Comparison of ENCODE assay signal across 34 cellular contexts in the genomic region with DNA sequence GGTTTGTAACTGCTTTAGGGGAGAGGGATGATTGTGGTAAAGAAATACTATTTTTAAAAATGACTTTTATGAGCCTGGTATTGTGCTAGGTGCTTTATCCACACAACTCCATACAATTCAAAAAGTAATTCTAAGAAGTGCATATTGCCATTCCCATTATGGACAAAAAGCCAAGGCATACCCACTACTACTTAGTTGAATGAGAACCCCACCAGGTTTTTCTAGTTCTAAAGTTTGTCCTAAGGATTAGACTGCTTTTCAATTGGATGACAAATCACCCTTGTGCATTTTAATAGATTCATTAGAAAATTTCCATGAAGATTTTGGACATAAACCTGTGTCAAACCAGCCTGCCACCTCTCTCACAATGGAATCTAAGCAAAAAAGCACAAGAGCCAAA.
"Had no signal": no experiment of that assay in that cellular context is flagged by ENCODE, and none has a peak within 500 bp of the region (broad histone marks: within the 10 kb centered on the region; RNA-seq: fewer than 3 reads in every experiment).

No MANE protein-coding gene starts in this region.

- H3K4me3 Mint-ChIP-seq: activated B cell treated with CpG ODN at 0.5 μM for 24 hours; activated CD4-positive, alpha-beta memory T cell treated with anti-CD3 and anti-CD28 coated beads for 36 hours; activated CD4-positive, alpha-beta T cell treated with anti-CD3 and anti-CD28 coated beads, Interleukin-2, amount 10 ng/mL, durations not matched to agents 24 days and 14 days; activated CD8-positive, alpha-beta T cell treated with anti-CD3 and anti-CD28 coated beads for 36 hours; activated naive CD4-positive, alpha-beta T cell treated with anti-CD3 and anti-CD28 coated beads for 36 hours; activated naive CD8-positive, alpha-beta T cell treated with anti-CD3 and anti-CD28 coated beads for 36 hours; activated T-cell treated with anti-CD3 and anti-CD28 coated beads, Interleukin-2, amount 50 U/mL, for 4 hours; activated T-cell treated with anti-CD3 and anti-CD28 coated beads, Interleukin-2, amount 50 U/mL, for 72 hours; activated T-helper 1 cell treated with anti-CD3 and anti-CD28 coated beads, Interleukin-12 subunit alpha, Interleukin-12 subunit beta, Interleukin-2, Interleukin-4 antibody, amounts not matched to agents 30 ng/mL and 10 ng/mL and 1 ng/mL, durations not matched to agents 14 hours and 24 hours and 36 hours; activated T-helper 17 cell treated with anti-CD3 and anti-CD28 coated beads, Interleukin-2, amount 50 U/mL, for 72 hours; T-helper 1 cell treated with Interleukin-12 subunit alpha and Interleukin-12 subunit beta and Interleukin-4 antibody, amounts not matched to agents 30 μg/mL and 1 μg/mL, for 36 hours; T-helper 2 cell treated with Interferon-gamma antibody and Interleukin-4, amounts not matched to agents 5 μg/mL and 100 μg/mL, for 36 hours had no signal

- H3K27ac ChIP-seq: adrenal gland, body of pancreas, brain microvascular endothelial cell, breast epithelium, VCaP had no signal

- H3K4me3 ChIP-seq: adrenal gland, body of pancreas, breast epithelium had no signal

- H3K36me3 ChIP-seq: adrenal gland, brain microvascular endothelial cell, breast epithelium had no signal

- ATAC-seq: activated CD8-positive, alpha-beta T cell treated with anti-CD3 and anti-CD28 coated beads for 36 hours; activated naive CD4-positive, alpha-beta T cell treated with anti-CD3 and anti-CD28 coated beads, Interleukin-2, amount 50 U/mL, for 72 hours; activated T-cell treated with anti-CD3 and anti-CD28 coated beads, Interleukin-2, amount 50 U/mL, for 4 hours; activated T-cell treated with anti-CD3 and anti-CD28 coated beads, Interleukin-2, amount 50 U/mL, for 72 hours; activated T-helper 17 cell treated with anti-CD3 and anti-CD28 coated beads, Interleukin-2, amount 50 U/mL, for 72 hours; body of pancreas had no signal

- H3K9me3 ChIP-seq: adrenal gland, body of pancreas, breast epithelium had no signal

- H3K4me1 Mint-ChIP-seq: activated CD4-positive, alpha-beta T cell treated with anti-CD3 and anti-CD28 coated beads, Interleukin-2, amount 10 ng/mL, durations not matched to agents 24 days and 14 days; activated T-helper 17 cell treated with anti-CD3 and anti-CD28 coated beads, Interleukin-2, amount 50 U/mL, for 72 hours had no signal

- H3K36me3 Mint-ChIP-seq: activated naive CD4-positive, alpha-beta T cell treated with anti-CD3 and anti-CD28 coated beads, Interleukin-2, amount 50 U/mL, for 72 hours had no signal

- H3K27ac Mint-ChIP-seq: activated B cell treated with CpG ODN at 0.5 μM for 24 hours; activated CD4-positive, alpha-beta memory T cell treated with anti-CD3 and anti-CD28 coated beads for 36 hours; activated CD4-positive, alpha-beta T cell treated with anti-CD3 and anti-CD28 coated beads, Interleukin-2, amount 10 ng/mL, durations not matched to agents 24 days and 14 days; activated CD8-positive, alpha-beta T cell treated with anti-CD3 and anti-CD28 coated beads for 36 hours; activated naive CD4-positive, alpha-beta T cell treated with anti-CD3 and anti-CD28 coated beads for 36 hours; activated naive CD4-positive, alpha-beta T cell treated with anti-CD3 and anti-CD28 coated beads, Interleukin-2, amount 50 U/mL, for 72 hours; activated naive CD8-positive, alpha-beta T cell treated with anti-CD3 and anti-CD28 coated beads for 36 hours; activated T-cell treated with anti-CD3 and anti-CD28 coated beads, Interleukin-2, amount 50 U/mL, for 72 hours; activated T-helper 1 cell treated with anti-CD3 and anti-CD28 coated beads, Interleukin-12 subunit alpha, Interleukin-12 subunit beta, Interleukin-2, Interleukin-4 antibody, amounts not matched to agents 30 ng/mL and 10 ng/mL and 1 ng/mL, durations not matched to agents 14 hours and 24 hours and 36 hours; activated T-helper 17 cell treated with anti-CD3 and anti-CD28 coated beads, Interleukin-2, amount 50 U/mL, for 72 hours; T-helper 1 cell treated with Interleukin-12 subunit alpha and Interleukin-12 subunit beta and Interleukin-4 antibody, amounts not matched to agents 30 μg/mL and 1 μg/mL, for 36 hours; T-helper 2 cell treated with Interferon-gamma antibody and Interleukin-4, amounts not matched to agents 5 μg/mL and 100 μg/mL, for 36 hours had no signal

- H3K4me1 ChIP-seq: body of pancreas, breast epithelium had no signal

- H3K27me3 ChIP-seq: adrenal gland, body of pancreas, brain microvascular endothelial cell, breast epithelium had no signal

- DNase-seq: activated B cell treated with CpG ODN at 0.5 μM for 24 hours; activated CD4-positive, alpha-beta memory T cell treated with anti-CD3 and anti-CD28 coated beads for 36 hours; activated CD4-positive, alpha-beta T cell treated with anti-CD3 and anti-CD28 coated beads for 4 hours; activated CD4-positive, alpha-beta T cell treated with anti-CD3 and anti-CD28 coated beads, Interleukin-2, amount 10 ng/mL, durations not matched to agents 24 days and 14 days; activated CD4-positive, alpha-beta T cell treated with anti-CD3 and anti-CD28 coated beads, Interleukin-2, amount 50 U/mL, for 1 hour; activated CD4-positive, alpha-beta T cell treated with anti-CD3 and anti-CD28 coated beads, Interleukin-2, amount 50 U/mL, for 4 hours; activated CD4-positive, CD25-positive, alpha-beta regulatory T cell treated with anti-CD3 and anti-CD28 coated beads, Interleukin-2, amount 50 U/mL, for 72 hours; activated CD8-positive, alpha-beta memory T cell treated with anti-CD3 and anti-CD28 coated beads, Interleukin-2, amount 50 U/mL, for 4 hours; activated CD8-positive, alpha-beta T cell treated with anti-CD3 and anti-CD28 coated beads for 36 hours; activated effector memory CD4-positive, alpha-beta T cell treated with anti-CD3 and anti-CD28 coated beads, Interleukin-2, amount 50 U/mL, for 16 hours; activated gamma-delta T cell treated with Interleukin-2 at 50 U/mL for 16 hours; activated naive CD4-positive, alpha-beta T cell; activated naive CD4-positive, alpha-beta T cell treated with anti-CD3 and anti-CD28 coated beads for 36 hours; activated naive CD4-positive, alpha-beta T cell treated with anti-CD3 and anti-CD28 coated beads, Interleukin-2, amount 50 U/mL, for 16 hours; activated naive CD8-positive, alpha-beta T cell treated with anti-CD3 and anti-CD28 coated beads for 36 hours; activated T-cell treated with anti-CD3 and anti-CD28 coated beads for 4 hours; activated T-cell treated with anti-CD3 and anti-CD28 coated beads, Interleukin-2, amount 50 U/mL, for 1 hour; activated T-cell treated with anti-CD3 and anti-CD28 coated beads, Interleukin-2, amount 50 U/mL, for 4 hours; activated T-cell treated with anti-CD3 and anti-CD28 coated beads, Interleukin-2, amount 50 U/mL, for 72 hours; adrenal gland; amniotic stem cell; aorta; body of pancreas; brain microvascular endothelial cell; central memory CD4-positive, alpha-beta T cell; T-helper 2 cell; T-helper 9 cell had no signal

- H3K27me3 Mint-ChIP-seq: activated B cell treated with CpG ODN at 0.5 μM for 24 hours; activated CD4-positive, alpha-beta memory T cell treated with anti-CD3 and anti-CD28 coated beads for 36 hours; activated CD4-positive, alpha-beta T cell treated with anti-CD3 and anti-CD28 coated beads, Interleukin-2, amount 10 ng/mL, durations not matched to agents 24 days and 14 days; activated CD8-positive, alpha-beta T cell treated with anti-CD3 and anti-CD28 coated beads for 36 hours; activated naive CD8-positive, alpha-beta T cell treated with anti-CD3 and anti-CD28 coated beads for 36 hours; activated T-helper 17 cell treated with anti-CD3 and anti-CD28 coated beads, Interleukin-2, amount 50 U/mL, for 72 hours had no signal

- H3K9me3 Mint-ChIP-seq: activated B cell treated with CpG ODN at 0.5 μM for 24 hours; activated CD4-positive, alpha-beta memory T cell treated with anti-CD3 and anti-CD28 coated beads for 36 hours; activated CD4-positive, alpha-beta T cell treated with anti-CD3 and anti-CD28 coated beads, Interleukin-2, amount 10 ng/mL, durations not matched to agents 24 days and 14 days; activated CD8-positive, alpha-beta T cell treated with anti-CD3 and anti-CD28 coated beads for 36 hours; activated naive CD4-positive, alpha-beta T cell treated with anti-CD3 and anti-CD28 coated beads for 36 hours; activated naive CD4-positive, alpha-beta T cell treated with anti-CD3 and anti-CD28 coated beads, Interleukin-2, amount 50 U/mL, for 72 hours; activated naive CD8-positive, alpha-beta T cell treated with anti-CD3 and anti-CD28 coated beads for 36 hours; activated T-cell treated with anti-CD3 and anti-CD28 coated beads, Interleukin-2, amount 50 U/mL, for 4 hours; activated T-cell treated with anti-CD3 and anti-CD28 coated beads, Interleukin-2, amount 50 U/mL, for 72 hours; activated T-helper 1 cell treated with anti-CD3 and anti-CD28 coated beads, Interleukin-12 subunit alpha, Interleukin-12 subunit beta, Interleukin-2, Interleukin-4 antibody, amounts not matched to agents 30 ng/mL and 10 ng/mL and 1 ng/mL, durations not matched to agents 14 hours and 24 hours and 36 hours; activated T-helper 17 cell treated with anti-CD3 and anti-CD28 coated beads, Interleukin-2, amount 50 U/mL, for 72 hours; T-helper 1 cell treated with Interleukin-12 subunit alpha and Interleukin-12 subunit beta and Interleukin-4 antibody, amounts not matched to agents 30 μg/mL and 1 μg/mL, for 36 hours; T-helper 2 cell treated with Interferon-gamma antibody and Interleukin-4, amounts not matched to agents 5 μg/mL and 100 μg/mL, for 36 hours had no signal
